ENCODE assay signal across 8 cellular contexts in genomic region chr20:354298-354977, GRCh38. TPM values are rescaled to one million over a fixed set of nuclear protein-coding genes. Genes with fewer than 3 reads are reported as not detected.
DNase-seq lines count a peak whose midpoint lies in the region; ATAC-seq and TF ChIP-seq lines count a peak whose summit lies in the region.

No MANE protein-coding gene starts in this region.

- H3K27me3 ChIP-seq in ascending aorta (no peaks in the 10 kb centered on the region), spleen (replicated peaks in 1 of 7) (no peaks in the 10 kb centered on the region)

- no peak for TF ChIP-seq POLR2A in spleen (IDR thresholded peaks at IDR 0.05)

- H3K27ac ChIP-seq in ascending aorta, result no peak overlapping the region
- no peak overlapping the region for H3K27ac ChIP-seq in spleen

- no peak overlapping the region for H3K4me3 Mint-ChIP-seq in T-helper 17 cell

- no peak overlapping the region for H3K27ac Mint-ChIP-seq in T-helper 17 cell

- peaks cover 9% of the 10 kb centered on the region for H3K27me3 Mint-ChIP-seq in T-helper 17 cell

- peak; percentile 69 for DNase-seq in NCI-H187 treated with DMSO at 0.1 percent for 48 hours (lab: John Stamatoyannopoulos, UW)
- DNase-seq in T-helper 17 cell, result peak; percentile 56 to 78 (median 65)
- DNase-seq in ascending aorta (ENCODE audit: low spot score in 2 of 2), result peak in 1 of 2 donors; percentile 89
- peak; percentile 62 to 76 for DNase-seq in hippocampal formation (lab: John Stamatoyannopoulos, UW)
- peak; percentile 92 for DNase-seq in spleen

- H3K36me3 ChIP-seq in ascending aorta (peaks cover 0 to 5% of the 10 kb centered on the region in 2 donors), spleen (peaks cover 0 to 20% (median 2%) of the 10 kb centered on the region in 6 donors)

- H3K4me3 ChIP-seq in ascending aorta, result no peak overlapping the region
- no peak overlapping the region for H3K4me3 ChIP-seq in spleen

- H3K36me3 Mint-ChIP-seq in T-helper 17 cell (ENCODE audit: low read depth), result no peaks in the 10 kb centered on the region

- ATAC-seq in HG02763 (IDR thresholded peaks at IDR 0.05; ENCODE audit: unreplicated experiment), result peak; percentile 83
- ATAC-seq in T-helper 17 cell, result peak; percentile 100
- ATAC-seq in HG03565 (IDR thresholded peaks at IDR 0.05; ENCODE audit: unreplicated experiment), result no peak

- TF ChIP-seq CTCF in GM12873 (IDR thresholded peaks at IDR 0.05; ENCODE audit: insufficient read depth, low read depth, low read length, missing control alignments), result peak; percentile 96
- TF ChIP-seq CTCF in ascending aorta (IDR thresholded peaks at IDR 0.05), result peak; percentile 91 to 96 (median 94)
- TF ChIP-seq CTCF in spleen (IDR thresholded peaks at IDR 0.05 in 8 of 11, conservative IDR thresholded peaks at IDR 0.05 in 3 of 11), result peak; percentile 92 to 99 (median 97)

- intact Hi-C loops in ascending aorta (cut with DNase I) (loop anchor here (1.0 to 5.0 kb wide), 5 partner anchors 53 to 388 kb away; no protein-coding TSS in a partner anchor), spleen (cut with DNase I; ENCODE audit: low total_unique reads) (loop anchor here (5.0 to 10.0 kb wide), 2 partner anchors 80 to 128 kb away; no protein-coding TSS in a partner anchor)

- H3K9me3 ChIP-seq in T-helper 17 cell (ENCODE audit: control insufficient read depth, low read length, poor library complexity, severe bottlenecking) (no peaks in the 10 kb centered on the region), ascending aorta (no peaks in the 10 kb centered on the region), spleen (no peaks in the 10 kb centered on the region)

- H3K4me1 Mint-ChIP-seq in T-helper 17 cell, result peaks cover 5% of the 10 kb centered on the region

- 15 to 21% (median 17%) methylated on average over 14 of the region's 14 CpGs for WGBS in spleen, 5 donors

- H3K4me1 ChIP-seq in ascending aorta (no peaks in the 10 kb centered on the region), spleen (peaks cover 0 to 12% (median 9%) of the 10 kb centered on the region in 6 donors)

RNA-seq across cellular contexts. Expression of gene NRSN2, which starts 7.5 kb away (rescaled TPM):
- total RNA-seq in T-helper 17 cell, result under 1 TPM; 0.62 to 0.89 TPM
- 24.5 TPM for total RNA-seq in ascending aorta
- 10 to 100 TPM; 10.9 to 26.3 (median 18.2) TPM for total RNA-seq in spleen
- polyA plus RNA-seq in spleen, result 10 to 100 TPM; 10.5 to 13.4 (median 12.8) TPM

RNA-seq across cellular contexts. Expression of gene TRIB3, which starts 26.1 kb away (rescaled TPM):
- 1 to 10 TPM; 1.8 to 3.3 TPM for total RNA-seq in T-helper 17 cell
- total RNA-seq in ascending aorta, result not detected
- 10 to 100 TPM in 4 of 7 donors, 1 to 10 TPM in 3; 8.3 to 25.7 (median 12.0) TPM for total RNA-seq in spleen
- 10 to 100 TPM in 2 of 3 donors, 1 to 10 TPM in 1; 5.7 to 11.7 (median 11.6) TPM for polyA plus RNA-seq in spleen

RNA-seq across cellular contexts. Expression of gene SOX12, which starts 29.1 kb away (rescaled TPM):
- total RNA-seq in T-helper 17 cell (1 to 10 TPM; 5.2 to 8.3 TPM), ascending aorta (6.2 TPM), spleen (10 to 100 TPM in 2 of 7 donors, 1 to 10 TPM in 5; 4.5 to 12.5 (median 8.3) TPM)
- polyA plus RNA-seq in spleen, result 1 to 10 TPM; 3.2 to 4.9 (median 3.4) TPM

RNA-seq across cellular contexts. Expression of gene RBCK1, which starts 53.7 kb away (rescaled TPM):
- total RNA-seq in T-helper 17 cell, result 10 to 100 TPM; 62.1 to 72.7 TPM
- 123 TPM for total RNA-seq in ascending aorta
- total RNA-seq in spleen, result 100 to 1,000 TPM in 4 of 7 donors, 10 to 100 TPM in 3; 90.2 to 124 (median 105) TPM
- polyA plus RNA-seq in spleen, result 100 to 1,000 TPM in 1 of 3 donors, 10 to 100 TPM in 2; 78.6 to 152 (median 98.9) TPM

RNA-seq across cellular contexts. Expression of gene ZCCHC3, which starts 57.1 kb away (rescaled TPM):
- total RNA-seq in T-helper 17 cell, result 10 to 100 TPM; 15.6 to 18.9 TPM
- 15.6 TPM for total RNA-seq in ascending aorta
- 10 to 100 TPM; 17.4 to 26.6 (median 23.6) TPM for total RNA-seq in spleen
- polyA plus RNA-seq in spleen, result 10 to 100 TPM; 18.7 to 22.2 (median 19.5) TPM

Comparison
In these comparisons a context has a peak if more than half of its experiments do, and no peak if none do; other contexts are left out.
1. RNA of gene NRSN2, which starts 7.5 kb away (total RNA-seq): 24.5 TPM in ascending aorta (single experiment) and 10.9 to 26.3 TPM in spleen; 0.62 to 0.89 TPM in T-helper 17 cell; every median in the first group is over 4 times any median in the second.
2. Peak in every context shown above with its lines, with median percentiles within 50 percentile points of each other: CTCF ChIP-seq.